8 cellular contexts compared by ENCODE assay signal in the genomic region with DNA sequence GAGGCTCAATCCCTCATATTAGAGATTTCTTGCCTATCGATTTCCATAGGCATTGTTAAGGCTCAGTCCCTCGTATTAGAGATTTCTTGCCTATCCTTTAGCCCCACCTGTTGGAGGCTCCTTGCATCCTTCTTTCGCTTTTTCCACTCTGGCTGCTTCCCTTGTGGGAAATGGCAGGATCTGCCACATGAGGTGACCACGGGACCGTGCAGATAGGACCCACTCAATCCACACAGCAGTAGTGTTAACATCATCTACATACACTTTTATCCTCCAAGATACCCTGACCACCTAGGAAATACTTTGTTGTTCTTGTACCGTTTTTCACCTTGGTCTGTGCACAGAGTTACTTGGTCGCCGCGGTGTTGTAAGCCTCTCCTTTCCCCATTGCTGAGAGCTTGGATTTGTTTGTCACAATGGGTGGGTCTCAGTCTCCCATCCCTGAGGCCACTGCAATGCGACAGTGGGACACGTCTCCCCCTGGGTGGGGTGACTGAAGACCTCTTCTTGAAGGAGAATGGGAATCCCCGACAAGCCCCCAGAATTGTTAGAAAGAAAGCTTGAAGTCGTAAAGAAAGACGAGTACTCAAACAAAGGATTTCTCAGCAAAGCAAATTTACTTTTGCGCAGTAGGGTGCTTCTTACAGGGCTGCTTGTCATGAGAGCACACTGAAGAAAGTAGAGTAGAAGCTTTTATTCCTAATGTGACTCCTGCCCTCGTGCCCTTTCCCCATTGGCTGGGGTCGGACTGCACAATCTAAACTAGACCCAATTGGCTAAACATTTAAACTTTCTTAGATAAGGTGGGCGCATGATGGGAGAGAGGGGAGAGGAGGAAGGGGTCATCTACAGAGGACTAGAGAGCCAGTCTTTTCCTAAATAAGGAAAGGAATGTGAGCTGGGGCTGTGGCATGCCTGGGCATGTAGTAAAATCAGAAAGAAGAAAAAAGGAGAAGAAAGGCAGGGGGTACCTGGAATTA.
DNase-seq lines count a peak whose midpoint lies in the region; ATAC-seq and TF ChIP-seq lines count a peak whose summit lies in the region.

No MANE protein-coding gene starts in this region.

- DNase-seq in NCI-H345 (lab: John Stamatoyannopoulos, UW) (peak; percentile 28), NCI-H345 treated with DMSO at 0.1 percent for 48 hours (lab: John Stamatoyannopoulos, UW; ENCODE audit: unreplicated experiment) (no peak), NCI-H2107 treated with DMSO at 0.1 percent for 48 hours (lab: John Stamatoyannopoulos, UW; ENCODE audit: unreplicated experiment) (peak; percentile 31), epithelial cell of prostate (ENCODE audit: low read depth, low spot score) (no peak), nephron progenitor cell (peak; percentile 27), SIG-M5 (lab: John Stamatoyannopoulos, UW) (no peak), dedifferentiated amniotic fluid mesenchymal stem cell (ENCODE audit: extremely low spot score) (no peak)
- DNase-seq in stimulated activated naive CD8-positive, alpha-beta T cell treated with anti-CD3 and anti-CD28 coated beads, Interleukin-15, Interleukin-2, amounts not matched to agents 100 U/mL and 50 U/mL, for 24 hours = no peak

- H3K27ac ChIP-seq in epithelial cell of prostate = peak overlapping the region; percentile 7

- H3K27ac Mint-ChIP-seq in nephron progenitor cell = peak overlapping the region; percentile 94

- H3K9me3 Mint-ChIP-seq in nephron progenitor cell = no peaks in the 10 kb centered on the region

- peaks cover 30% of the 10 kb centered on the region for H3K36me3 Mint-ChIP-seq in nephron progenitor cell (ENCODE audit: low read depth)

- TF ChIP-seq CTCF in nephron progenitor cell (IDR thresholded peaks at IDR 0.05) = peak; percentile 55

- no peak for ATAC-seq in stimulated activated naive CD8-positive, alpha-beta T cell treated with anti-CD3 and anti-CD28 coated beads, Interleukin-15, Interleukin-2, amounts not matched to agents 100 U/mL and 50 U/mL, for 24 hours

- H3K27me3 Mint-ChIP-seq in nephron progenitor cell (ENCODE audit: low read depth, poor library complexity) = peaks cover 2% of the 10 kb centered on the region

- peaks cover 25% of the 10 kb centered on the region for H3K4me1 Mint-ChIP-seq in nephron progenitor cell

- H3K4me3 Mint-ChIP-seq in nephron progenitor cell = peak overlapping the region; percentile 66

Comparison
In these comparisons a context has a peak if more than half of its experiments do, and no peak if none do; other contexts are left out.
1. DNase-seq: peak in NCI-H345 (single experiment), NCI-H2107 treated with DMSO at 0.1 percent for 48 hours (single experiment) and nephron progenitor cell (single experiment); none in NCI-H345 treated with DMSO at 0.1 percent for 48 hours (single experiment), epithelial cell of prostate (single experiment), SIG-M5 (single experiment), stimulated activated naive CD8-positive, alpha-beta T cell treated with anti-CD3 and anti-CD28 coated beads, Interleukin-15, Interleukin-2, amounts not matched to agents 100 U/mL and 50 U/mL, for 24 hours (single experiment) and dedifferentiated amniotic fluid mesenchymal stem cell (single experiment).